In the genomic region with DNA sequence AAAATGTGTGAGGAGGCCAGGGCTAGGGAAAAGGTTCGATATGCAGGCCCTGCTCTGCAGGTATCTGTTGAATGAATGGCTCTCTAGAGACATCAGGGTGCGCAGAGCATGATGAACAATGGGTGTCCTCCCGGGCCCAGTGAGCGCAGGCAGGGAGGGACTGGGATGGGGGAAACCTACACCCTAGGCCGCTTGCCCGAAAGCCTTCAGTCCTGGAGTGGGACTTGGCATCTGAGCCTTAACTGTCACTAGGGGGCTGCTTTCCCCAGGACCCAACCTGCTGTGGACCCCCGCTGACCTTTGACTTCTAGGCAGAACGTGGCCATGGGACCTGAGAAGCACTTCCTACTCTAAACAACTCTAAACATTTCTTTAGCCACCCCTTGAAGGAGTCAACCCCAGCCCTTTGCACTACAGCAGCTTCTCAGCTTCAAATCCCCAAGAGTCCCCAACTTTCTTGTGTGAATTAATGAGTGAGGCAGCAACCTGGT, we compare ENCODE assay signal across 9 cellular contexts. TPM values are rescaled to one million over a fixed set of nuclear protein-coding genes. Genes with fewer than 3 reads are reported as not detected.
A peak's percentile ranks its signal among the peaks of the same experiment; 100 is the strongest.
DNase-seq lines count a peak whose midpoint lies in the region; ATAC-seq and TF ChIP-seq lines count a peak whose summit lies in the region.
"Had no signal": no experiment of that assay in that cellular context is flagged by ENCODE, and none has a peak within 500 bp of the region (broad histone marks: within the 10 kb centered on the region; RNA-seq: fewer than 3 reads in every experiment).

No MANE protein-coding gene starts in this region.

- TF ChIP-seq POLR2A in sigmoid colon (IDR thresholded peaks at IDR 0.05), result no peak

- peaks cover 11% of the 10 kb centered on the region for H3K27me3 Mint-ChIP-seq in GM23338 (ENCODE audit: insufficient read depth, low read depth, poor library complexity)
- H3K27me3 Mint-ChIP-seq in activated B cell treated with CpG ODN at 0.5 μM for 24 hours, result no peaks in the 10 kb centered on the region

- H3K4me3 Mint-ChIP-seq in GM23338, result peak overlapping the region; percentile 82
- H3K4me3 Mint-ChIP-seq in activated B cell treated with CpG ODN at 0.5 μM for 24 hours, result peak overlapping the region; percentile 61

- CTCF ChIA-PET in activated B cell treated with CpG ODN at 0.5 μM for 24 hours (lab: Charles Lee) (interaction anchor here (1.3 to 2.5 kb wide), 9 partner anchors 9 to 66 kb away, joined by 4 to 24 read pairs (median 6); no protein-coding TSS in a partner anchor), GM10248 (lab: Yijun Ruan, JAX) (interaction anchor here (1.1 to 8.2 kb wide), 13 partner anchors 7 to 70 kb away, joined by 3 to 71 read pairs (median 11); a partner anchor contains a TSS)

- POLR2A ChIA-PET in activated B cell treated with CpG ODN at 0.5 μM for 24 hours (lab: Charles Lee) (interaction anchor here (2.3 to 3.6 kb wide), 3 partner anchors 11 to 44 kb away, joined by 9 to 22 read pairs (median 16); a partner anchor contains a TSS), GM10248 (lab: Yijun Ruan, JAX) (no interaction called here)

- H2AFZ ChIP-seq in GM23338, result peak overlapping the region; percentile 100

- H3F3A ChIP-seq in GM23338 (replicated peaks; ENCODE audit: low read depth), result peaks cover 17% of the 10 kb centered on the region; the same call in 1 of the 2 replicates

- no peaks in the 10 kb centered on the region for H3K36me3 ChIP-seq in GM23338 (ENCODE audit: insufficient read depth)
- peaks cover 12 to 26% (median 18%) of the 10 kb centered on the region in 4 donors for H3K36me3 ChIP-seq in sigmoid colon

- intact Hi-C loops in activated B cell treated with CpG ODN at 0.5 μM for 24 hours (cut with micrococcal nuclease) (loop anchor here (10.0 kb wide), 1 partner anchor 1082 kb away; a partner anchor contains a TSS), sigmoid colon (cut with DNase I) (loop anchor here (2.0 kb wide), 2 partner anchors 26 to 44 kb away; a partner anchor contains a TSS)

- H3K9me3 Mint-ChIP-seq in GM23338 (no peaks in the 10 kb centered on the region), activated B cell treated with CpG ODN at 0.5 μM for 24 hours (no peaks in the 10 kb centered on the region)

- no peak overlapping the region for H3K27ac Mint-ChIP-seq in GM23338
- H3K27ac Mint-ChIP-seq in activated B cell treated with CpG ODN at 0.5 μM for 24 hours, result no peak overlapping the region

- no peaks in the 10 kb centered on the region for H3K36me3 Mint-ChIP-seq in GM23338 (ENCODE audit: low read depth)
- no peaks in the 10 kb centered on the region for H3K36me3 Mint-ChIP-seq in activated B cell treated with CpG ODN at 0.5 μM for 24 hours (ENCODE audit: low read depth)

- peak in 1 of 2 experiments; percentile 16; a peak in 1 of 4 replicates for TF ChIP-seq CTCF in GM23338 (conservative IDR thresholded peaks at IDR 0.05; ENCODE audit: low read depth in 2 of 2)
- TF ChIP-seq CTCF in activated B cell treated with CpG ODN at 0.5 μM for 24 hours (IDR thresholded peaks at IDR 0.05), result no peak
- TF ChIP-seq CTCF in foreskin fibroblast (IDR thresholded peaks at IDR 0.05; ENCODE audit: low read depth, low read length), result no peak
- TF ChIP-seq CTCF in sigmoid colon (IDR thresholded peaks at IDR 0.05), result no peak
- no peak for TF ChIP-seq CTCF in GM10248 (IDR thresholded peaks at IDR 0.05; ENCODE audit: control extremely low read depth, extremely low read depth, low read depth, missing control alignments)

- H3K79me2 ChIP-seq in GM23338 (replicated peaks; ENCODE audit: insufficient read depth), result no peaks in the 10 kb centered on the region

- ATAC-seq in GM23338, result peak; percentile 13
- ATAC-seq in activated B cell treated with CpG ODN at 0.5 μM for 24 hours (ENCODE audit: low read depth), result no peak
- ATAC-seq in GM19463 (IDR thresholded peaks at IDR 0.05; ENCODE audit: unreplicated experiment), result no peak

- 33 to 53% methylated on average over 8 of the region's 8 CpGs for WGBS in sigmoid colon, 2 donors

- H3K4me2 ChIP-seq in GM23338, result peak overlapping the region; percentile 99

- H3K27ac ChIP-seq in GM23338 (ENCODE audit: low read depth) (peak overlapping the region; percentile 80; the same call in 1 of the 2 replicates), sigmoid colon (peak overlapping the region; percentile 99 to 100 (median 100))

- peak; percentile 32 for DNase-seq in GM23338 (ENCODE audit: low spot score)
- DNase-seq in activated B cell treated with CpG ODN at 0.5 μM for 24 hours, result no peak
- DNase-seq in foreskin fibroblast, result no peak
- DNase-seq in sigmoid colon, result no peak
- DNase-seq in C1 segment of cervical spinal cord (lab: John Stamatoyannopoulos, UW), result no peak
- DNase-seq in HK-2 (ENCODE audit: unreplicated experiment), result no peak
- DNase-seq in GM10248 (ENCODE audit: extremely low spot score), result no peak

- H3K27me3 ChIP-seq in GM23338 (ENCODE audit: insufficient read depth), result 0 out of 2 replicates have a peak, but pooled peaks cover 2% of the 10 kb centered on the region
- no peaks in the 10 kb centered on the region for H3K27me3 ChIP-seq in sigmoid colon

- peaks cover 16% of the 10 kb centered on the region for H3K4me1 ChIP-seq in GM23338 (ENCODE audit: insufficient read depth)
- H3K4me1 ChIP-seq in sigmoid colon, result peaks cover 0 to 30% (median 25%) of the 10 kb centered on the region in 4 donors

- H3K4me1 Mint-ChIP-seq in GM23338 (peaks cover 27% of the 10 kb centered on the region), activated B cell treated with CpG ODN at 0.5 μM for 24 hours (peaks cover 66% of the 10 kb centered on the region)

- no peaks in the 10 kb centered on the region for H4K20me1 ChIP-seq in GM23338 (replicated peaks; ENCODE audit: insufficient read depth)

- no peaks in the 10 kb centered on the region for H3K9me2 ChIP-seq in GM23338 (ENCODE audit: insufficient read depth)

- no peak for TF ChIP-seq EP300 in sigmoid colon (IDR thresholded peaks at IDR 0.05)

- no peaks in the 10 kb centered on the region for H3K9me3 ChIP-seq in sigmoid colon

- peak overlapping the region; percentile 89 for H3K4me3 ChIP-seq in GM23338
- peak overlapping the region; percentile 77 to 88 for H3K4me3 ChIP-seq in foreskin fibroblast (ENCODE audit: low read depth in 1 of 2, low read length in 2 of 2)
- H3K4me3 ChIP-seq in sigmoid colon, result peak overlapping the region; percentile 69 to 91 (median 85)

TF ChIP-seq in GM23338, 12 proteins besides CTCF, POLR2A, EP300 and RAD21 (continues in another document):
- TF ChIP-seq ZNF331 (CRISPR knock-in tag; IDR thresholded peaks at IDR 0.05; ENCODE audit: low read depth) (no peak), POLR2AphosphoS5 (IDR thresholded peaks at IDR 0.05; ENCODE audit: low read depth) (no peak; the same call in 1 of the 2 replicates), STAT1 (IDR thresholded peaks at IDR 0.05; ENCODE audit: unreplicated experiment) (no peak)
- TF ChIP-seq, protein P1, sequence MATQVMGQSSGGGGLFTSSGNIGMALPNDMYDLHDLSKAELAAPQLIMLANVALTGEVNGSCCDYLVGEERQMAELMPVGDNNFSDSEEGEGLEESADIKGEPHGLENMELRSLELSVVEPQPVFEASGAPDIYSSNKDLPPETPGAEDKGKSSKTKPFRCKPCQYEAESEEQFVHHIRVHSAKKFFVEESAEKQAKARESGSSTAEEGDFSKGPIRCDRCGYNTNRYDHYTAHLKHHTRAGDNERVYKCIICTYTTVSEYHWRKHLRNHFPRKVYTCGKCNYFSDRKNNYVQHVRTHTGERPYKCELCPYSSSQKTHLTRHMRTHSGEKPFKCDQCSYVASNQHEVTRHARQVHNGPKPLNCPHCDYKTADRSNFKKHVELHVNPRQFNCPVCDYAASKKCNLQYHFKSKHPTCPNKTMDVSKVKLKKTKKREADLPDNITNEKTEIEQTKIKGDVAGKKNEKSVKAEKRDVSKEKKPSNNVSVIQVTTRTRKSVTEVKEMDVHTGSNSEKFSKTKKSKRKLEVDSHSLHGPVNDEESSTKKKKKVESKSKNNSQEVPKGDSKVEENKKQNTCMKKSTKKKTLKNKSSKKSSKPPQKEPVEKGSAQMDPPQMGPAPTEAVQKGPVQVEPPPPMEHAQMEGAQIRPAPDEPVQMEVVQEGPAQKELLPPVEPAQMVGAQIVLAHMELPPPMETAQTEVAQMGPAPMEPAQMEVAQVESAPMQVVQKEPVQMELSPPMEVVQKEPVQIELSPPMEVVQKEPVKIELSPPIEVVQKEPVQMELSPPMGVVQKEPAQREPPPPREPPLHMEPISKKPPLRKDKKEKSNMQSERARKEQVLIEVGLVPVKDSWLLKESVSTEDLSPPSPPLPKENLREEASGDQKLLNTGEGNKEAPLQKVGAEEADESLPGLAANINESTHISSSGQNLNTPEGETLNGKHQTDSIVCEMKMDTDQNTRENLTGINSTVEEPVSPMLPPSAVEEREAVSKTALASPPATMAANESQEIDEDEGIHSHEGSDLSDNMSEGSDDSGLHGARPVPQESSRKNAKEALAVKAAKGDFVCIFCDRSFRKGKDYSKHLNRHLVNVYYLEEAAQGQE (IDR thresholded peaks at IDR 0.05; ENCODE audit: unreplicated experiment), result no peak

RNA-seq across cellular contexts. Expression of a gene that starts 0.4 kb away (rescaled TPM):
- total RNA-seq in GM23338 (2014; rRNA removed; shearing (Covaris generic)), result 10.6 and 14.9 TPM in 2 replicates
- polyA plus RNA-seq in GM23338 (2016; fragmentation: Nextera tagmentation; extraction: Ambion mirVana), result 7.4 and 8.2 TPM in 2 replicates
- 4.6 and 7.4 TPM in 2 replicates for total RNA-seq in activated B cell treated with CpG ODN at 0.5 μM for 24 hours
- 10 to 100 TPM; 18.2 to 50.4 (median 26.8) TPM for total RNA-seq in sigmoid colon
- polyA plus RNA-seq in sigmoid colon, result 10 to 100 TPM in 1 of 3 donors, 1 to 10 TPM in 2; 3.7 to 23.9 (median 9.0) TPM

RNA-seq across cellular contexts. Expression of a gene that starts 7.4 kb away (rescaled TPM):
- total RNA-seq in GM23338 (2014; rRNA removed; shearing (Covaris generic)), result 0.49 TPM in 1 of 2 replicates, not detected in the other
- polyA plus RNA-seq in GM23338 (2016; fragmentation: Nextera tagmentation; extraction: Ambion mirVana), result 0.66 TPM in 1 of 2 replicates, not detected in the other
- not detected in 2 replicates for total RNA-seq in activated B cell treated with CpG ODN at 0.5 μM for 24 hours
- total RNA-seq in sigmoid colon, result 1 to 10 TPM in 3 of 4 donors, under 1 TPM in 1; 0.49 to 4.5 (median 1.8) TPM
- polyA plus RNA-seq in sigmoid colon, result 1 to 10 TPM; 1.2 to 4.6 (median 4.1) TPM

RNA-seq across cellular contexts. Expression of a gene that starts 15.9 kb away (rescaled TPM):
- 1.2 and 2.8 TPM in 2 replicates for total RNA-seq in GM23338 (2014; rRNA removed; shearing (Covaris generic))
- polyA plus RNA-seq in GM23338 (2016; fragmentation: Nextera tagmentation; extraction: Ambion mirVana) (2.0 and 2.4 TPM in 2 replicates), sigmoid colon (1 to 10 TPM in 2 of 3 donors, not detected in 1; 1.2 to 1.9 TPM)
- total RNA-seq in activated B cell treated with CpG ODN at 0.5 μM for 24 hours (0.16 TPM in 1 of 2 replicates, not detected in the other), sigmoid colon (not detected)
- total RNA-seq: subcutaneous adipose tissue had no signal

RNA-seq across cellular contexts. Expression of a gene that starts 25.2 kb away (rescaled TPM):
- 6.6 and 9.1 TPM in 2 replicates for total RNA-seq in GM23338 (2014; rRNA removed; shearing (Covaris generic))
- polyA plus RNA-seq in GM23338 (2016; fragmentation: Nextera tagmentation; extraction: Ambion mirVana) (5.8 and 5.9 TPM in 2 replicates), sigmoid colon (under 1 TPM in 1 of 3 donors, not detected in 2; 0.54 TPM)
- total RNA-seq in activated B cell treated with CpG ODN at 0.5 μM for 24 hours (0.11 TPM in 1 of 2 replicates, not detected in the other), sigmoid colon (1 to 10 TPM in 1 of 4 donors, under 1 TPM in 1, not detected in 2; 0.36 to 2.0 TPM)

RNA-seq across cellular contexts. Expression of a gene that starts 25.4 kb away (rescaled TPM):
- 4.9 and 5.4 TPM in 2 replicates for total RNA-seq in GM23338 (2014; rRNA removed; shearing (Covaris generic))
- polyA plus RNA-seq in GM23338 (2016; fragmentation: Nextera tagmentation; extraction: Ambion mirVana), result 12.0 and 12.3 TPM in 2 replicates
- total RNA-seq in activated B cell treated with CpG ODN at 0.5 μM for 24 hours, result 76.0 and 81.9 TPM in 2 replicates
- total RNA-seq in sigmoid colon, result 1 to 10 TPM in 1 of 4 donors, under 1 TPM in 2, not detected in 1; 0.54 to 1.5 (median 0.55) TPM
- 10 to 100 TPM in 1 of 3 donors, 1 to 10 TPM in 2; 3.2 to 25.9 (median 9.0) TPM for polyA plus RNA-seq in sigmoid colon
